In genomic region chr15:34483644-34484043, GRCh38 we compare ENCODE assay signal across 24 cellular contexts.
"Had no signal": no experiment of that assay in that cellular context is flagged by ENCODE, and none has a peak within 500 bp of the region (broad histone marks: within the 10 kb centered on the region; RNA-seq: fewer than 3 reads in every experiment).

No MANE protein-coding gene starts in this region.

- H3K36me3 Mint-ChIP-seq: IgD-negative memory B cell had no signal

- ATAC-seq: K562, Panc1, PC-3, SK-N-SH treated with all-trans-retinoic acid at 6 μM for 48 hours had no signal

- H3K27ac ChIP-seq: HL-60, KMS-11, RWPE1 had no signal

- H3K4me1 Mint-ChIP-seq: IgD-negative memory B cell had no signal

- FAIRE-seq: HTR-8/SVneo, K562 had no signal

- H3K4me3 Mint-ChIP-seq: IgD-negative memory B cell had no signal

- H3K4me2 ChIP-seq: KMS-11 had no signal

- H3K4me3 ChIP-seq: K562 had no signal

- DNase-seq: Kasumi-1, MM.1S, NCI-H1092 treated with DMSO at 0.1 percent for 48 hours, NCI-H1436, NCI-H187, NCI-H2029, NCI-H2081 treated with DMSO at 0.1 percent for 48 hours, NCI-H2171, NCI-H226, NCI-H446, NCI-H510A, NCI-H524 treated with DMSO at 0.1 percent for 48 hours, NCI-H69, NCI-H774, PC-3, SHP77 had no signal

- H3K27ac Mint-ChIP-seq: IgD-negative memory B cell had no signal
